In genomic region chr9:114505187-114506081, GRCh38 we compare ENCODE assay signal across 8 cellular contexts. TPM values are rescaled to one million over a fixed set of nuclear protein-coding genes. Genes with fewer than 3 reads are reported as not detected.
DNase-seq lines count a peak whose midpoint lies in the region; ATAC-seq and TF ChIP-seq lines count a peak whose summit lies in the region.

Gene WHRN, minus strand, starts transcription at chr9:114505473. Its CDS starts 672 bp downstream, at chr9:114504801.

- peak; percentile 93 for DNase-seq in ELR (ENCODE audit: low read depth)
- DNase-seq in NCI-H1436 treated with DMSO at 0.1 percent for 48 hours (lab: John Stamatoyannopoulos, UW): peak; percentile 16
- DNase-seq in T-helper 2 cell: peak; percentile 77 to 92 (median 82)
- peak; percentile 14 to 96 (median 85) for DNase-seq in amygdala (lab: John Stamatoyannopoulos, UW)
- peak; percentile 93 for DNase-seq in left ventricle myocardium superior
- peak; percentile 97 for DNase-seq in posterior vena cava (ENCODE audit: low spot score)
- DNase-seq in tibial nerve (ENCODE audit: low spot score in 2 of 2): peak; percentile 79 to 84

- no peak for TF ChIP-seq EP300 in tibial nerve (IDR thresholded peaks at IDR 0.05)

- peaks cover 0 to 31% (median 7%) of the 10 kb centered on the region in 4 donors for H3K4me1 ChIP-seq in tibial nerve

- H3K27ac ChIP-seq in tibial nerve: peak within 1 kb of the TSS in 2 of 4 donors; percentile 56 to 63

- 2% methylated on average over 35 to 57 of the region's 75 CpGs for WGBS in tibial nerve, 2 donors

- TF ChIP-seq POLR2A in tibial nerve (IDR thresholded peaks at IDR 0.05): peak; percentile 7 to 30

- no peaks in the 10 kb centered on the region for H3K36me3 ChIP-seq in tibial nerve

- peak within 1 kb of the TSS; percentile 37 to 72 (median 56) for H3K4me3 ChIP-seq in tibial nerve

- peaks cover 0 to 5% (median 0%) of the 10 kb centered on the region in 4 donors for H3K9me3 ChIP-seq in tibial nerve

- H3K27me3 ChIP-seq in tibial nerve: peaks cover 0 to 57% of the 10 kb centered on the region in 2 donors

- TF ChIP-seq CTCF in tibial nerve (IDR thresholded peaks at IDR 0.05): no peak

- intact Hi-C loops in left ventricle myocardium superior (cut with micrococcal nuclease) (no loop called here), posterior vena cava (cut with DNase I) (loop anchor here in 1 of 2 donors (10.0 kb wide), 1 partner anchor 89 kb away; no protein-coding TSS in a partner anchor)

- ATAC-seq in HG02610 (IDR thresholded peaks at IDR 0.05; ENCODE audit: unreplicated experiment) (peak; percentile 87), left ventricle myocardium superior (peak; percentile 98)

RNA-seq across cellular contexts. Expression of gene WHRN, which starts in this region (rescaled TPM):
- total RNA-seq in left ventricle myocardium superior (0.57 TPM), posterior vena cava (1 to 10 TPM; 2.5 to 2.6 TPM), tibial nerve (10 to 100 TPM in 1 of 4 donors, 1 to 10 TPM in 3; 3.7 to 13.2 (median 6.0) TPM)

Comparison
In these comparisons a context has a peak if more than half of its experiments do, and no peak if none do; other contexts are left out.
1. Peak in DNase-seq and ATAC-seq in left ventricle myocardium superior; RNA of the gene not detected or under 1 TPM.
2. DNase-seq: peak in every context shown above with its lines; median percentile 97 in posterior vena cava; 93 in ELR; 93 in left ventricle myocardium superior; 85 in amygdala; 82 in T-helper 2 cell; 82 in tibial nerve; 16 in NCI-H1436 treated with DMSO at 0.1 percent for 48 hours.